ENCODE assay signal across 8 cellular contexts in genomic region chr10:6580279-6581029, GRCh38. TPM values are rescaled to one million over a fixed set of nuclear protein-coding genes. Genes with fewer than 3 reads are reported as not detected.
DNase-seq lines count a peak whose midpoint lies in the region; ATAC-seq and TF ChIP-seq lines count a peak whose summit lies in the region.

No MANE protein-coding gene starts in this region.

- POLR2A ChIA-PET in activated naive CD8-positive, alpha-beta T cell treated with anti-CD3 and anti-CD28 coated beads, Interleukin-2, amount 10 ng/mL, durations not matched to agents 7 days and 5 days (lab: Charles Lee) = interaction anchor here (0.8 to 9.2 kb wide), 20 partner anchors 13 to 378 kb away, joined by 3 to 382 read pairs (median 5); partner anchors contain the start of gene PFKFB3

- no peak for TF ChIP-seq EP300 in transverse colon (IDR thresholded peaks at IDR 0.05; ENCODE audit: low read depth)

- H3K36me3 Mint-ChIP-seq in activated naive CD8-positive, alpha-beta T cell treated with anti-CD3 and anti-CD28 coated beads, Interleukin-2, amount 10 ng/mL, durations not matched to agents 7 days and 5 days = peaks cover 49% of the 10 kb centered on the region

- H3K27me3 Mint-ChIP-seq in activated naive CD8-positive, alpha-beta T cell treated with anti-CD3 and anti-CD28 coated beads, Interleukin-2, amount 10 ng/mL, durations not matched to agents 7 days and 5 days = no peaks in the 10 kb centered on the region

- no peak overlapping the region for H2AK5ac ChIP-seq in trophoblast cell (ENCODE audit: low read length)

- peak overlapping the region; percentile 85 for H4K91ac ChIP-seq in trophoblast cell (ENCODE audit: low read depth, low read length)

- H3K9me3 Mint-ChIP-seq in activated naive CD8-positive, alpha-beta T cell treated with anti-CD3 and anti-CD28 coated beads, Interleukin-2, amount 10 ng/mL, durations not matched to agents 7 days and 5 days = no peaks in the 10 kb centered on the region

- H3K14ac ChIP-seq in trophoblast cell (ENCODE audit: low read length) = peak overlapping the region; percentile 80

- peak; percentile 72 for DNase-seq in BE2C
- peak; percentile 28 for DNase-seq in SKM-1 treated with dmso at 0.1 percent for 144 hours (lab: John Stamatoyannopoulos, UW; ENCODE audit: unreplicated experiment)
- peak; percentile 98 for DNase-seq in activated naive CD8-positive, alpha-beta T cell treated with anti-CD3 and anti-CD28 coated beads, Interleukin-2, amount 10 ng/mL, durations not matched to agents 7 days and 5 days
- peak; percentile 74 to 91 for DNase-seq in cardiac muscle cell (ENCODE audit: low read depth in 1 of 2, low spot score in 1 of 2)
- DNase-seq in trophoblast cell = peak in 1 of 2 donors; percentile 53
- DNase-seq in transverse colon = peak; percentile 79

- H3K4me1 ChIP-seq in BE2C = no peaks in the 10 kb centered on the region
- H3K4me1 ChIP-seq in cardiac muscle cell (ENCODE audit: low read depth) = no peaks in the 10 kb centered on the region
- peaks cover 0 to 3% of the 10 kb centered on the region in 2 experiments for H3K4me1 ChIP-seq in trophoblast cell (ENCODE audit: control insufficient read depth in 1 of 2, insufficient read depth in 2 of 2, low read length in 2 of 2)
- peaks cover 0 to 5% (median 0%) of the 10 kb centered on the region in 4 donors for H3K4me1 ChIP-seq in transverse colon

- no peak overlapping the region for H3K23ac ChIP-seq in trophoblast cell (ENCODE audit: low read length)

- peak overlapping the region; percentile 39 for H2BK12ac ChIP-seq in trophoblast cell (ENCODE audit: low read length)

- H3K9ac ChIP-seq in trophoblast cell (ENCODE audit: low read length) = peak overlapping the region; percentile 90

- H3K4me3 Mint-ChIP-seq in activated naive CD8-positive, alpha-beta T cell treated with anti-CD3 and anti-CD28 coated beads, Interleukin-2, amount 10 ng/mL, durations not matched to agents 7 days and 5 days = peak overlapping the region; percentile 96

- H3K27ac ChIP-seq in cardiac muscle cell (peak overlapping the region; percentile 54), trophoblast cell (ENCODE audit: low read depth, low read length) (peak overlapping the region; percentile 73), transverse colon (peak overlapping the region; percentile 75 to 79 (median 77))

- peaks cover 8% of the 10 kb centered on the region for H3K79me1 ChIP-seq in trophoblast cell (ENCODE audit: low read length)

- H3K4me3 ChIP-seq in BE2C (ENCODE audit: low read depth, low read length) (peak overlapping the region; percentile 60), cardiac muscle cell (peak overlapping the region; percentile 73), trophoblast cell (ENCODE audit: low read depth, low read length) (peak overlapping the region; percentile 83), transverse colon (peak overlapping the region; percentile 54 to 74 (median 64))

- H3K4me1 Mint-ChIP-seq in activated naive CD8-positive, alpha-beta T cell treated with anti-CD3 and anti-CD28 coated beads, Interleukin-2, amount 10 ng/mL, durations not matched to agents 7 days and 5 days = peaks cover 46% of the 10 kb centered on the region

- peaks cover 40% of the 10 kb centered on the region for H3K27me3 ChIP-seq in BE2C
- peaks cover 21% of the 10 kb centered on the region for H3K27me3 ChIP-seq in cardiac muscle cell
- no peaks in the 10 kb centered on the region for H3K27me3 ChIP-seq in trophoblast cell (ENCODE audit: insufficient read depth, low read length)
- peaks cover 16% of the 10 kb centered on the region for H3K27me3 ChIP-seq in transverse colon

- intact Hi-C loops in transverse colon (cut with DNase I; ENCODE audit: low total_unique reads) = no loop called here

- TF ChIP-seq POLR2A in transverse colon (IDR thresholded peaks at IDR 0.05) = peak; percentile 26

- peak overlapping the region; percentile 82 for H3K4ac ChIP-seq in trophoblast cell (ENCODE audit: low read depth, low read length)

- peak overlapping the region; percentile 80 for H2BK5ac ChIP-seq in trophoblast cell (ENCODE audit: low read depth, low read length, poor library complexity)

- peak overlapping the region; percentile 87 for H4K8ac ChIP-seq in trophoblast cell (ENCODE audit: low read depth, low read length)

- in situ Hi-C loops in transverse colon (cut with MboI; ENCODE audit: low pct_ligation_motif_present in 1 of 4, low pct_unique_long_range_greater_than_20kb in 1 of 4, low sequenced_read_pairs in 3 of 4) = no loop called here

- H3K27ac Mint-ChIP-seq in activated naive CD8-positive, alpha-beta T cell treated with anti-CD3 and anti-CD28 coated beads, Interleukin-2, amount 10 ng/mL, durations not matched to agents 7 days and 5 days = peak overlapping the region; percentile 97

- H3K9me3 ChIP-seq in BE2C = no peaks in the 10 kb centered on the region
- no peaks in the 10 kb centered on the region for H3K9me3 ChIP-seq in cardiac muscle cell (ENCODE audit: low read depth)
- H3K9me3 ChIP-seq in trophoblast cell (ENCODE audit: insufficient read depth, low read depth, low read length) = no peaks in the 10 kb centered on the region
- no peaks in the 10 kb centered on the region for H3K9me3 ChIP-seq in transverse colon

- no peaks in the 10 kb centered on the region for H3K36me3 ChIP-seq in BE2C
- no peaks in the 10 kb centered on the region for H3K36me3 ChIP-seq in cardiac muscle cell
- no peaks in the 10 kb centered on the region for H3K36me3 ChIP-seq in trophoblast cell (ENCODE audit: control insufficient read depth in 1 of 2, insufficient read depth in 2 of 2, low read length in 2 of 2)
- H3K36me3 ChIP-seq in transverse colon = no peaks in the 10 kb centered on the region

- no CpG with 5 or more reads among the region's 56 CpGs for WGBS in trophoblast cell (ENCODE audit: extremely low coverage, insufficient coverage, insufficient read length)
- WGBS in transverse colon (ENCODE audit: low coverage in 1 of 2), 2 donors = 2 to 10% methylated on average over 4 to 42 of the region's 56 CpGs

- H2BK120ac ChIP-seq in trophoblast cell (ENCODE audit: insufficient read depth, low read length, poor library complexity) = peak overlapping the region; percentile 54

- peak overlapping the region; percentile 94 for H2AFZ ChIP-seq in trophoblast cell (ENCODE audit: insufficient read depth, low read length, poor library complexity)

- peaks cover 2% of the 10 kb centered on the region for H3K79me2 ChIP-seq in trophoblast cell (ENCODE audit: control insufficient read depth, insufficient read depth, low read length, poor library complexity)

- TF ChIP-seq CTCF in BE2C (IDR thresholded peaks at IDR 0.05; ENCODE audit: low read depth, low read length) (no peak), cardiac muscle cell (IDR thresholded peaks at IDR 0.05; ENCODE audit: low read depth, low read length) (peak; percentile 27), transverse colon (IDR thresholded peaks at IDR 0.05) (peak in 3 of 5 experiments; percentile 52 to 54 (median 53))

- H3K18ac ChIP-seq in trophoblast cell (ENCODE audit: low read length) = peak overlapping the region; percentile 91

- H3K4me2 ChIP-seq in trophoblast cell (ENCODE audit: low read length) = peak overlapping the region; percentile 97

- peak overlapping the region; percentile 93 for H4K12ac ChIP-seq in trophoblast cell (ENCODE audit: low read depth, low read length)

- ATAC-seq in GM19035 (IDR thresholded peaks at IDR 0.05; ENCODE audit: unreplicated experiment) (peak; percentile 92), HG03439 (IDR thresholded peaks at IDR 0.05; ENCODE audit: unreplicated experiment) (peak; percentile 93)
- ATAC-seq in activated naive CD8-positive, alpha-beta T cell treated with anti-CD3 and anti-CD28 coated beads, Interleukin-2, amount 10 ng/mL, durations not matched to agents 7 days and 5 days (ENCODE audit: low read depth) = peak; percentile 66

RNA-seq across cellular contexts. Expression of gene PRKCQ, which starts 0.4 kb away (rescaled TPM):
- not detected for polyA plus RNA-seq in BE2C (2012; ENCODE audit: insufficient read depth, insufficient read length, low read depth)
- 10 to 100 TPM; 61.2 to 61.8 TPM for total RNA-seq in activated naive CD8-positive, alpha-beta T cell treated with anti-CD3 and anti-CD28 coated beads, Interleukin-2, amount 10 ng/mL, durations not matched to agents 7 days and 5 days
- total RNA-seq in cardiac muscle cell (3.7 and 4.0 TPM in 2 replicates), transverse colon (1 to 10 TPM in 2 of 4 donors, under 1 TPM in 2; 0.60 to 2.7 (median 1.2) TPM)
- polyA plus RNA-seq in cardiac muscle cell = 4.1 and 4.3 TPM in 2 replicates
- polyA plus RNA-seq in trophoblast cell (2013) = 1.1 and 1.3 TPM in 2 replicates

Comparison
In these comparisons a context has a peak if more than half of its experiments do, and no peak if none do; other contexts are left out.
1. RNA of gene PRKCQ, which starts 0.4 kb away (total RNA-seq): 61.2 to 61.8 TPM in activated naive CD8-positive, alpha-beta T cell treated with anti-CD3 and anti-CD28 coated beads, Interleukin-2, amount 10 ng/mL, durations not matched to agents 7 days and 5 days; 3.7 to 4.0 TPM in cardiac muscle cell and 0.60 to 2.7 TPM in transverse colon; every median in the first group is over 10 times any median in the second.
2. Peak in every context shown above with its lines, with median percentiles within 50 percentile points of each other: H3K4me3 ChIP-seq, ATAC-seq and H3K27ac ChIP-seq.